In the genomic region with DNA sequence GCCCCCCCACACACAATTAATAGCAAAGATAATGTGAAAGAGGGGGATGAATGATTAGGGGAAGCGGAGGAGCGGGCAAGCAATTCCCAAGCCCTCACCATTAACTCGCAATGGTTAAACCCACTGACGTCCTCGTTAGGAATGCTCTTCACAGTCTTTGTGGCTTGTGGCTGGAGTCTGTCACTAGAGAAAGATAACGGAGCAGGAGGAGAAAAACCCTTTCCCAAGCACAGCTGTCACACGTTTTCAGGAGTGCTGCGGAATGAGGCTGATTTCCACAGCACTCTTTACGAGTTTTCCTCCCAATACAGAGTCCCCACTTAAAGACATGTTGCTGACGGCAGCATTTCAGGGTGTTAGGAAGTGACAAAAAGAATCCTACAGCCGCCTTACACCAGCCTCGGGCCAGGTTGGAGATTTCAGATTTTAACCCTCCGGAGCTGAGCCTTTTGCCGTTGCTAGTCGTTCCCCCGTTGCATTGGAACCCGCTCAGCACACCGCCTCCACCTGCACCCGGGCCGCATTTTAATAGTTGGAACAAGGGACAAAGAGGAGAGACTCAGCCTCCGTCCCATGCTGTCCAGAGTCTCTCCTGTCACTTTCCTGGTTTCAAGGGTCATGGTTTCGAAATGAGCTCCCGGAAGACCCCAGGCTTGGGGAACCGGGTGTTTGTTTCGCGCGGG, we compare ENCODE assay signal across 7 cellular contexts.
DNase-seq lines count a peak whose midpoint lies in the region; ATAC-seq, FAIRE-seq and TF ChIP-seq lines count a peak whose summit lies in the region.

No MANE protein-coding gene starts in this region.

- H3K4me3 ChIP-seq in H1 (ENCODE audit: extremely low read depth in 1 of 4, insufficient read depth in 2 of 4, low read depth in 3 of 4, low read length in 4 of 4) = peak overlapping the region; percentile 44 to 84 (median 60)

- H3K9me3 ChIP-seq in ES-I3 (ENCODE audit: control insufficient read depth, insufficient read depth, low read length) (no peaks in the 10 kb centered on the region), H1 (ENCODE audit: insufficient read depth in 2 of 2, low read depth in 1 of 2, low read length in 1 of 2) (no peaks in the 10 kb centered on the region)

- TF ChIP-seq RAD21 in H1 (IDR thresholded peaks at IDR 0.05 in 1 of 2, conservative IDR thresholded peaks at IDR 0.05 in 1 of 2; ENCODE audit: low read depth in 2 of 2, low read length in 2 of 2) = no peak

- H4K5ac ChIP-seq in H1 (ENCODE audit: insufficient read length, low read depth, low read length) = peak overlapping the region; percentile 62

- no peak overlapping the region for H3K14ac ChIP-seq in H1 (ENCODE audit: insufficient read length)

- H2BK15ac ChIP-seq in H1 (ENCODE audit: low read length) = no peak overlapping the region

- TF ChIP-seq CTCF in H1 (IDR thresholded peaks at IDR 0.05; ENCODE audit: control extremely low read depth in 1 of 3, insufficient read depth in 1 of 3, low read depth in 1 of 3, low read length in 3 of 3) = no peak

- no peaks in the 10 kb centered on the region for H3K79me1 ChIP-seq in H1 (ENCODE audit: low read depth, low read length)

- 0 out of 2 replicates have a peak overlapping the region, but pooled peaks have one; percentile 39 for H2BK12ac ChIP-seq in H1 (ENCODE audit: low read depth, low read length)

- no peak overlapping the region for H2BK20ac ChIP-seq in H1 (ENCODE audit: low read length)

- no peaks in the 10 kb centered on the region for H3K27me3 ChIP-seq in H1 (replicated peaks in 1 of 4; ENCODE audit: control insufficient read depth in 3 of 4, extremely low read depth in 1 of 4, insufficient read depth in 3 of 4, low read length in 3 of 4)

- H2BK5ac ChIP-seq in H1 (ENCODE audit: low read depth, low read length) = peak overlapping the region; percentile 16; the same call in 1 of the 2 replicates

- H3K36me3 Mint-ChIP-seq in naive B cell = peaks cover 0 to 6% of the 10 kb centered on the region in 2 donors

- H2AFZ ChIP-seq in H1 (ENCODE audit: low read length) = no peak overlapping the region

- 5% methylated on average over 20 of the region's 27 CpGs; no CpG with 5 or more reads in 1 of the 2 experiments for WGBS in H1 (ENCODE audit: extremely low coverage in 1 of 2, insufficient coverage in 1 of 2, insufficient read length in 1 of 2, insufficient replicate concordance in 2 of 2, low coverage in 1 of 2, low lambda C conversion rate in 2 of 2, missing lambda C conversion rate in 1 of 2), 2 experiments

- H3K4me3 Mint-ChIP-seq in naive B cell = peak overlapping the region; percentile 73 to 90 (median 80)

- peak overlapping the region; percentile 88 for H3K9ac ChIP-seq in ES-I3 (ENCODE audit: low read depth, low read length)
- peak overlapping the region in 3 of 4 experiments; percentile 26 to 80 (median 56); a peak in 5 of 7 replicates for H3K9ac ChIP-seq in H1 (replicated peaks in 1 of 4; ENCODE audit: extremely low read depth in 1 of 4, low read depth in 3 of 4, low read length in 3 of 4)

- peaks cover 5 to 15% (median 11%) of the 10 kb centered on the region in 3 donors for H3K4me1 Mint-ChIP-seq in naive B cell

- peak in 1 of 2 donors; percentile 17 for ATAC-seq in naive B cell (ENCODE audit: low read depth in 2 of 2)
- ATAC-seq in GM21528 (IDR thresholded peaks at IDR 0.05; ENCODE audit: low FRiP score, unreplicated experiment) = no peak

- H3K23me2 ChIP-seq in H1 (ENCODE audit: low read depth, low read length) = peaks cover 2% of the 10 kb centered on the region

- peak overlapping the region; percentile 82 for H3K56ac ChIP-seq in H1 (replicated peaks; ENCODE audit: insufficient read length, low read depth, low read length)

- H3K27ac Mint-ChIP-seq in naive B cell = peak overlapping the region in 2 of 6 donors; percentile 13 to 54

- peak; percentile 42 for FAIRE-seq in H1 (lab: Jason Lieb, UNC)

- peak overlapping the region; percentile 71 to 88 for H3K4me2 ChIP-seq in H1 (ENCODE audit: insufficient read depth in 1 of 2, low read depth in 2 of 2, low read length in 2 of 2)

- H4K91ac ChIP-seq in H1 (replicated peaks; ENCODE audit: insufficient read length, low read length) = no peak overlapping the region

- peak; percentile 6 for DNase-seq in NCI-H748 treated with DMSO at 0.1 percent for 48 hours (lab: John Stamatoyannopoulos, UW)
- peak in 1 of 2 experiments; percentile 45 for DNase-seq in H1 (ENCODE audit: low read depth in 1 of 2, low spot score in 2 of 2)
- no peak for DNase-seq in naive B cell
- no peak for DNase-seq in glomerular visceral epithelial cell (ENCODE audit: extremely low spot score)
- DNase-seq in HCEC 1CT = no peak

- POLR2A ChIA-PET in H1 (lab: Charles Lee; ENCODE audit: partially characterized antibody) = interaction anchor here (0.7 to 2.8 kb wide), 10 partner anchors 10 to 175 kb away, joined by 3 to 18 read pairs (median 5); a partner anchor contains a TSS

- no peak for TF ChIP-seq POLR2A in H1 (IDR thresholded peaks at IDR 0.05; ENCODE audit: control extremely low read depth in 1 of 2, low read depth in 2 of 2, low read length in 2 of 2)

- H3K79me2 ChIP-seq in H1 (ENCODE audit: control insufficient read depth in 1 of 2, insufficient read depth in 2 of 2, low read length in 2 of 2) = peaks cover 0 to 45% of the 10 kb centered on the region in 2 experiments; a peak in 3 of 4 replicates

- peaks cover 56% of the 10 kb centered on the region for H3K4me1 ChIP-seq in ES-I3 (ENCODE audit: insufficient read depth, low read length)
- peaks cover 9 to 22% (median 16%) of the 10 kb centered on the region in 4 experiments; a peak in 6 of 7 replicates for H3K4me1 ChIP-seq in H1 (replicated peaks in 1 of 4; ENCODE audit: control insufficient read depth in 3 of 4, insufficient read depth in 4 of 4, low read length in 3 of 4)

- H4K8ac ChIP-seq in H1 (ENCODE audit: extremely low read depth, insufficient read depth, low read length) = no peak overlapping the region

- no peaks in the 10 kb centered on the region for H4K20me1 ChIP-seq in H1 (replicated peaks in 1 of 2; ENCODE audit: control insufficient read depth in 1 of 2, insufficient read depth in 2 of 2, low read length in 2 of 2)

- peak overlapping the region; percentile 9 for H2BK120ac ChIP-seq in H1 (replicated peaks; ENCODE audit: low read depth, low read length)

- H3K23ac ChIP-seq in H1 (ENCODE audit: insufficient read length) = no peak overlapping the region

- H3K18ac ChIP-seq in H1 (ENCODE audit: extremely low read depth, low read length) = peak overlapping the region; percentile 83; the same call in 1 of the 2 replicates

- TF ChIP-seq EP300 in H1 (IDR thresholded peaks at IDR 0.05; ENCODE audit: borderline replicate concordance in 1 of 2, low read depth in 2 of 2, low read length in 2 of 2) = no peak

- peaks cover 0 to 7% (median 2%) of the 10 kb centered on the region in 7 donors for H3K9me3 Mint-ChIP-seq in naive B cell

- H3K27me3 Mint-ChIP-seq in naive B cell = peaks cover 6 to 23% (median 8%) of the 10 kb centered on the region in 3 donors

- peak overlapping the region; percentile 76 for H3K4ac ChIP-seq in H1 (replicated peaks; ENCODE audit: insufficient read length, low read depth, low read length)

- H3K36me3 ChIP-seq in ES-I3 (ENCODE audit: insufficient read depth, low read length) = no peaks in the 10 kb centered on the region
- H3K36me3 ChIP-seq in H1 (ENCODE audit: control insufficient read depth in 2 of 4, insufficient read depth in 4 of 4, low read length in 3 of 4) = peaks cover 0 to 20% (median 0%) of the 10 kb centered on the region in 4 experiments; a peak in 2 of 8 replicates

- CTCF ChIA-PET in H1 (lab: Charles Lee; ENCODE audit: partially characterized antibody) = interaction anchor here (0.5 to 1.4 kb wide), 2 partner anchors 28 to 1289 kb away, joined by 4 to 6 read pairs; no protein-coding TSS in a partner anchor

- no peak overlapping the region for H2AK5ac ChIP-seq in H1 (ENCODE audit: low read depth, low read length)

- peak overlapping the region; percentile 84; the same call in 1 of the 2 replicates for H3K27ac ChIP-seq in H1 (ENCODE audit: low read depth, low read length)

TF ChIP-seq in H1, 55 proteins besides CTCF, POLR2A, EP300 and RAD21 (continues in another document):
- TF ChIP-seq, protein P1, sequence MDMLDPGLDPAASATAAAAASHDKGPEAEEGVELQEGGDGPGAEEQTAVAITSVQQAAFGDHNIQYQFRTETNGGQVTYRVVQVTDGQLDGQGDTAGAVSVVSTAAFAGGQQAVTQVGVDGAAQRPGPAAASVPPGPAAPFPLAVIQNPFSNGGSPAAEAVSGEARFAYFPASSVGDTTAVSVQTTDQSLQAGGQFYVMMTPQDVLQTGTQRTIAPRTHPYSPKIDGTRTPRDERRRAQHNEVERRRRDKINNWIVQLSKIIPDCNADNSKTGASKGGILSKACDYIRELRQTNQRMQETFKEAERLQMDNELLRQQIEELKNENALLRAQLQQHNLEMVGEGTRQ (IDR thresholded peaks at IDR 0.05; ENCODE audit: low read length) = no peak
- TF ChIP-seq, protein P2, sequence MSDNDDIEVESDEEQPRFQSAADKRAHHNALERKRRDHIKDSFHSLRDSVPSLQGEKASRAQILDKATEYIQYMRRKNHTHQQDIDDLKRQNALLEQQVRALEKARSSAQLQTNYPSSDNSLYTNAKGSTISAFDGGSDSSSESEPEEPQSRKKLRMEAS (IDR thresholded peaks at IDR 0.05) = no peak
- TF ChIP-seq TEAD4 (IDR thresholded peaks at IDR 0.05; ENCODE audit: low read depth, low read length) = no peak
- TF ChIP-seq, protein P3, sequence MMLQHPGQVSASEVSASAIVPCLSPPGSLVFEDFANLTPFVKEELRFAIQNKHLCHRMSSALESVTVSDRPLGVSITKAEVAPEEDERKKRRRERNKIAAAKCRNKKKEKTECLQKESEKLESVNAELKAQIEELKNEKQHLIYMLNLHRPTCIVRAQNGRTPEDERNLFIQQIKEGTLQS (IDR thresholded peaks at IDR 0.05; ENCODE audit: insufficient read depth, low read depth, low read length) = no peak
- TF ChIP-seq GTF2F1 (IDR thresholded peaks at IDR 0.05; ENCODE audit: borderline replicate concordance, low read depth, low read length) = no peak
- no peak for TF ChIP-seq CTBP2 (IDR thresholded peaks at IDR 0.05; ENCODE audit: borderline replicate concordance, insufficient read depth, insufficient read length, low read length)
- TF ChIP-seq CBX8 (IDR thresholded peaks at IDR 0.05; ENCODE audit: borderline replicate concordance, low read depth, low read length) = no peak
- TF ChIP-seq SIN3A (conservative IDR thresholded peaks at IDR 0.05 in 1 of 2, IDR thresholded peaks at IDR 0.05 in 1 of 2; ENCODE audit: low read depth in 1 of 2, low read length in 2 of 2) = no peak
- TF ChIP-seq SIX5 (IDR thresholded peaks at IDR 0.05; ENCODE audit: low read depth, low read length) = no peak
- no peak for TF ChIP-seq KDM5A (IDR thresholded peaks at IDR 0.05; ENCODE audit: low read length)
- no peak for TF ChIP-seq SAP30 (IDR thresholded peaks at IDR 0.05; ENCODE audit: insufficient read depth, insufficient replicate concordance, low read length)
- TF ChIP-seq TAF7 (optimal IDR thresholded peaks at IDR 0.05; ENCODE audit: borderline replicate concordance, low read depth, low read length) = no peak
- no peak for TF ChIP-seq EZH2 (IDR thresholded peaks at IDR 0.05; ENCODE audit: low read depth, low read length, severe bottlenecking)
- no peak for TF ChIP-seq SP2 (IDR thresholded peaks at IDR 0.05; ENCODE audit: low read length)
- TF ChIP-seq CBX5 (IDR thresholded peaks at IDR 0.05; ENCODE audit: low read depth, low read length) = no peak
